28 cellular contexts compared by ENCODE assay signal in genomic region chr11:129273322-129273721, GRCh38.
"Had no signal": no experiment of that assay in that cellular context is flagged by ENCODE, and none has a peak within 500 bp of the region (broad histone marks: within the 10 kb centered on the region; RNA-seq: fewer than 3 reads in every experiment).

No MANE protein-coding gene starts in this region.

- H3K27ac ChIP-seq: left lung, pancreas, prostate gland, sigmoid colon, suprapubic skin, thoracic aorta, tibial artery, upper lobe of right lung had no signal

- H3K9me3 ChIP-seq: left lung, pancreas, prostate gland, sigmoid colon, spleen, suprapubic skin, thoracic aorta, tibial artery, upper lobe of right lung had no signal

- H3K4me3 Mint-ChIP-seq: mesothelial cell of epicardium; naive thymus-derived CD4-positive, alpha-beta T cell; natural killer cell treated with Interleukin-12 subunit alpha and Interleukin-12 subunit beta and Interleukin-15 and Interleukin-18, amount 100 ng/mL, for 72 hours; stimulated activated effector memory CD8-positive, alpha-beta T cell treated with anti-CD3 and anti-CD28 coated beads, Interleukin-12 subunit alpha, Interleukin-12 subunit beta, amount 100 ng/mL, for 72 hours; stimulated activated naive CD8-positive, alpha-beta T cell treated with anti-CD3 and anti-CD28 coated beads, Interleukin-15, Interleukin-2, amounts not matched to agents 100 ng/mL and 50 ng/mL, for 24 hours had no signal

- H3K36me3 Mint-ChIP-seq: natural killer cell treated with Interleukin-12 subunit alpha and Interleukin-12 subunit beta and Interleukin-15 and Interleukin-18, amount 100 ng/mL, for 72 hours; stimulated activated effector memory CD8-positive, alpha-beta T cell treated with anti-CD3 and anti-CD28 coated beads, Interleukin-12 subunit alpha, Interleukin-12 subunit beta, amount 100 ng/mL, for 72 hours had no signal

- H3K27ac Mint-ChIP-seq: mesothelial cell of epicardium; natural killer cell treated with Interleukin-12 subunit alpha and Interleukin-12 subunit beta and Interleukin-15 and Interleukin-18, amount 100 ng/mL, for 72 hours; stimulated activated effector memory CD8-positive, alpha-beta T cell treated with anti-CD3 and anti-CD28 coated beads, Interleukin-12 subunit alpha, Interleukin-12 subunit beta, amount 100 ng/mL, for 72 hours; stimulated activated naive CD8-positive, alpha-beta T cell treated with anti-CD3 and anti-CD28 coated beads, Interleukin-15, Interleukin-2, amounts not matched to agents 100 ng/mL and 50 ng/mL, for 24 hours had no signal

- H3K9me3 Mint-ChIP-seq: mesothelial cell of epicardium; natural killer cell treated with Interleukin-12 subunit alpha and Interleukin-12 subunit beta and Interleukin-15 and Interleukin-18, amount 100 ng/mL, for 72 hours; stimulated activated effector memory CD8-positive, alpha-beta T cell treated with anti-CD3 and anti-CD28 coated beads, Interleukin-12 subunit alpha, Interleukin-12 subunit beta, amount 100 ng/mL, for 72 hours; stimulated activated naive CD8-positive, alpha-beta T cell treated with anti-CD3 and anti-CD28 coated beads, Interleukin-15, Interleukin-2, amounts not matched to agents 100 ng/mL and 50 ng/mL, for 24 hours had no signal

- DNase-seq: hippocampal formation; kidney glomerular epithelial cell; left cardiac atrium; left lung; mesendoderm; naive thymus-derived CD4-positive, alpha-beta T cell; pancreas; posterior cingulate gyrus; retina; right cardiac atrium; sigmoid colon; small intestine; spleen; stimulated activated CD4-positive, alpha-beta T cell treated with anti-CD3 and anti-CD28 coated beads, Interleukin-4, amount 100 ng/mL, for 24 hours; stimulated activated naive CD4-positive, alpha-beta T cell; tibial artery; trophoblast cell; upper lobe of right lung had no signal

- H3K4me1 ChIP-seq: prostate gland had no signal

- ATAC-seq: left cardiac atrium; left lung; naive thymus-derived CD4-positive, alpha-beta T cell; natural killer cell treated with Interleukin-12 subunit alpha and Interleukin-12 subunit beta and Interleukin-15 and Interleukin-18, amount 100 ng/mL, for 72 hours; pancreas; right cardiac atrium; stimulated activated effector memory CD8-positive, alpha-beta T cell treated with anti-CD3 and anti-CD28 coated beads, Interleukin-12 subunit alpha, Interleukin-12 subunit beta, amount 100 ng/mL, for 72 hours; upper lobe of right lung had no signal

- FAIRE-seq: keratinocyte, pancreas, small intestine, urothelium cell line had no signal

- H3K4me3 ChIP-seq: left lung, lung, pancreas, prostate gland, sigmoid colon, spleen, suprapubic skin, thoracic aorta, tibial artery, upper lobe of right lung had no signal

- H3K27me3 ChIP-seq: pancreas, sigmoid colon, suprapubic skin, tibial artery, upper lobe of right lung had no signal

- H3K36me3 ChIP-seq: left lung, pancreas, prostate gland, sigmoid colon, spleen, suprapubic skin, thoracic aorta, tibial artery, upper lobe of right lung had no signal
